In the genomic region with DNA sequence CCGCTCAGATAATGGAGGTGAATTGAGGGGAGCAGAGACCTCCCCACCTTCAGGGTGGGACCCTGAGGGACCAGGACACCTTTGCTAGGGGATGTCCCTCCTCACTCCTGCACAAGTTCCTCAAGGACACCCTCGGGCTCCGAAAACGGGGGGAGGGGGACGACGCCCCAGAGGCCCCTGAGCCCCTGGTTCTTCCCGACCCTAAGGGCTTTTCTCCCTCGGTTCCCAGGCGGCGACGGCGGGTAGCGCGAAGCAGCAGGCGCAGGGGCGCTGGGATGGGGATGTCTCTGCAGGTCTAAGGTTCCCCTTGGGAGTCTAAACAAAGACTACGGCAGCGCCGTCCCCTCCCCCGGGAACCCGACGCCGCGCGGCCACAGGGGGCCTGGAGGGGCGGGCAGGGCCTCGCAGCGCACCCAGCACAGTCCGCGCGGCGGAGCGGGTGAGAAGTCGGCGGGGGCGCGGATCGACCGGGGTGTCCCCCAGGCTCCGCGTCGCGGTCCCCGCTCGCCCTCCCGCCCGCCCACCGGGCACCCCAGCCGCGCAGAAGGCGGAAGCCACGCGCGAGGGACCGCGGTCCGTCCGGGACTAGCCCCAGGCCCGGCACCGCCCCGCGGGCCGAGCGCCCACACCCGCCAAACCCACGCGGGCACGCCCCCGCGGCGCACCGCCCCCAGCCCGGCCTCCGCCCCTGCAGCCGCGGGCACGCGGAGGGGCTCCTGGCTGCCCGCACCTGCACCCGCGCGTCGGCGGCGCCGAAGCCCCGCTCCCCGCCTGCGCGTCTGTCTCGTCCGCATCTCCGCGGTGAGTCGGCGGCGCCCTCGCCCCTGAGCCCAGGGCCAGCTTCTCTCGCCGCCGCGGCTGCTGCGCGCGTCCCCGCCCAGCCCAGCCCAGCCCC, we compare ENCODE assay signal across 8 cellular contexts. TPM values are rescaled to one million over a fixed set of nuclear protein-coding genes. Genes with fewer than 3 reads are reported as not detected.
DNase-seq lines count a peak whose midpoint lies in the region; ATAC-seq and TF ChIP-seq lines count a peak whose summit lies in the region.

No MANE protein-coding gene starts in this region.

- DNase-seq in D341Med (ENCODE audit: low spot score) (peak; percentile 81), NB4 (ENCODE audit: low read depth) (peak; percentile 32), neural crest cell (ENCODE audit: low read depth, low spot score) (peak; percentile 25), GM19240 (ENCODE audit: insufficient read length, low spot score) (no peak)
- no peak for DNase-seq in effector memory CD8-positive, alpha-beta T cell
- DNase-seq in activated effector memory CD4-positive, alpha-beta T cell treated with Interleukin-2 at 50 U/mL for 16 hours: no peak

- peak overlapping the region; percentile 55 to 79 for H3K4me3 Mint-ChIP-seq in effector memory CD8-positive, alpha-beta T cell
- peak overlapping the region; percentile 85 for H3K4me3 Mint-ChIP-seq in neural crest cell

- H3K4me1 Mint-ChIP-seq in effector memory CD8-positive, alpha-beta T cell (ENCODE audit: low read depth in 2 of 2): peaks cover 9 to 13% of the 10 kb centered on the region in 2 donors
- peaks cover 8% of the 10 kb centered on the region for H3K4me1 Mint-ChIP-seq in neural crest cell

- no peak overlapping the region for H3K4me3 ChIP-seq in NB4 (ENCODE audit: low read depth, low read length)

- no peak for TF ChIP-seq CTCF in NB4 (IDR thresholded peaks at IDR 0.05; ENCODE audit: low read depth, low read length)
- TF ChIP-seq CTCF in neural crest cell (conservative IDR thresholded peaks at IDR 0.05): no peak

- peak; percentile 44 for ATAC-seq in effector memory CD8-positive, alpha-beta T cell (replicated peaks)
- ATAC-seq in HG03025 (IDR thresholded peaks at IDR 0.05; ENCODE audit: low FRiP score, unreplicated experiment): no peak
- no peak for ATAC-seq in activated CD4-positive, CD25-positive, alpha-beta regulatory T cell treated with anti-CD3 and anti-CD28 coated beads, Interleukin-2, amount 50 U/mL, for 24 hours

- H3K27ac Mint-ChIP-seq in effector memory CD8-positive, alpha-beta T cell: no peak overlapping the region
- H3K27ac Mint-ChIP-seq in neural crest cell (ENCODE audit: unreplicated experiment): no peak overlapping the region

- H3K27me3 Mint-ChIP-seq in effector memory CD8-positive, alpha-beta T cell: peaks cover 47 to 86% of the 10 kb centered on the region in 2 donors
- H3K27me3 Mint-ChIP-seq in neural crest cell (ENCODE audit: low read depth): peaks cover 79% of the 10 kb centered on the region

- no peaks in the 10 kb centered on the region for H3K9me3 Mint-ChIP-seq in effector memory CD8-positive, alpha-beta T cell
- H3K9me3 Mint-ChIP-seq in neural crest cell: no peaks in the 10 kb centered on the region

- peaks cover 7% of the 10 kb centered on the region for H3K36me3 Mint-ChIP-seq in effector memory CD8-positive, alpha-beta T cell (ENCODE audit: insufficient read depth)
- no peaks in the 10 kb centered on the region for H3K36me3 Mint-ChIP-seq in neural crest cell (ENCODE audit: low read depth)

- no peak for TF ChIP-seq POLR2A in NB4 (IDR thresholded peaks at IDR 0.05; ENCODE audit: extremely low read depth, insufficient read length)

RNA-seq across cellular contexts. Expression of gene NDRG4, which starts 36.7 kb away (rescaled TPM):
- 52.5 and 58.9 TPM in 2 replicates for total RNA-seq in neural crest cell

RNA-seq across cellular contexts. Expression of gene SETD6, which starts 52.1 kb away (rescaled TPM):
- total RNA-seq in neural crest cell: 34.0 and 35.6 TPM in 2 replicates

Comparison
In these comparisons a context has a peak if more than half of its experiments do, and no peak if none do; other contexts are left out.
1. DNase-seq: peak in D341Med (single experiment), NB4 (single experiment) and neural crest cell (single experiment); none in effector memory CD8-positive, alpha-beta T cell (0 of 3), GM19240 (single experiment) and activated effector memory CD4-positive, alpha-beta T cell treated with Interleukin-2 at 50 U/mL for 16 hours (single experiment).